ENCODE assay signal across 19 cellular contexts in genomic region chr15:80986487-80986886, GRCh38. TPM values are rescaled to one million over a fixed set of nuclear protein-coding genes. Genes with fewer than 3 reads are reported as not detected.
DNase-seq lines count a peak whose midpoint lies in the region; ATAC-seq and TF ChIP-seq lines count a peak whose summit lies in the region.
"Had no signal": no experiment of that assay in that cellular context is flagged by ENCODE, and none has a peak within 500 bp of the region (broad histone marks: within the 10 kb centered on the region; RNA-seq: fewer than 3 reads in every experiment).

No MANE protein-coding gene starts in this region.

- in situ Hi-C loops in GM13976 (cut with MboI; ENCODE audit: low sequenced_read_pairs, unreplicated experiment) = loop anchor here (25.0 kb wide), 1 partner anchor 276 kb away; no protein-coding TSS in a partner anchor

- WGBS in trophoblast cell (ENCODE audit: extremely low coverage, insufficient coverage, insufficient read length) = no CpG with 5 or more reads among the region's 1 CpG

- H4K8ac ChIP-seq in trophoblast cell (ENCODE audit: low read depth, low read length) = no peak overlapping the region

- H3K23ac ChIP-seq in trophoblast cell (ENCODE audit: low read length) = no peak overlapping the region

- H2BK5ac ChIP-seq in trophoblast cell (ENCODE audit: low read depth, low read length, poor library complexity) = peak overlapping the region; percentile 33

- peak overlapping the region; percentile 56 for H3K4me3 Mint-ChIP-seq in activated naive CD4-positive, alpha-beta T cell treated with anti-CD3 and anti-CD28 coated beads, Interleukin-2, amount 50 U/mL, for 24 hours
- H3K4me3 Mint-ChIP-seq in IgD-negative memory B cell (peak overlapping the region in 3 of 4 donors; percentile 39 to 83 (median 81)), nephron progenitor cell (no peak overlapping the region)
- H3K4me3 Mint-ChIP-seq in activated naive CD8-positive, alpha-beta T cell treated with anti-CD3 and anti-CD28 coated beads, Interleukin-2, amount 50 U/mL, for 24 hours = peak overlapping the region; percentile 100

- no peak for ATAC-seq in activated naive CD8-positive, alpha-beta T cell treated with anti-CD3 and anti-CD28 coated beads, Interleukin-2, amount 50 U/mL, for 24 hours
- ATAC-seq: heart right ventricle had no signal

- no peaks in the 10 kb centered on the region for H3K27me3 Mint-ChIP-seq in activated naive CD4-positive, alpha-beta T cell treated with anti-CD3 and anti-CD28 coated beads, Interleukin-2, amount 50 U/mL, for 24 hours
- H3K27me3 Mint-ChIP-seq in IgD-negative memory B cell (no peaks in the 10 kb centered on the region), nephron progenitor cell (ENCODE audit: low read depth, poor library complexity) (no peaks in the 10 kb centered on the region)
- H3K27me3 Mint-ChIP-seq in activated naive CD8-positive, alpha-beta T cell treated with anti-CD3 and anti-CD28 coated beads, Interleukin-2, amount 50 U/mL, for 24 hours = no peaks in the 10 kb centered on the region

- no peak overlapping the region for H3K27ac Mint-ChIP-seq in activated naive CD4-positive, alpha-beta T cell treated with anti-CD3 and anti-CD28 coated beads, Interleukin-2, amount 50 U/mL, for 24 hours
- H3K27ac Mint-ChIP-seq in IgD-negative memory B cell (peak overlapping the region in 1 of 3 donors; percentile 44), nephron progenitor cell (no peak overlapping the region)
- H3K27ac Mint-ChIP-seq in activated naive CD8-positive, alpha-beta T cell treated with anti-CD3 and anti-CD28 coated beads, Interleukin-2, amount 50 U/mL, for 24 hours = no peak overlapping the region

- peaks cover 11% of the 10 kb centered on the region for H3K36me3 Mint-ChIP-seq in activated naive CD4-positive, alpha-beta T cell treated with anti-CD3 and anti-CD28 coated beads, Interleukin-2, amount 50 U/mL, for 24 hours
- H3K36me3 Mint-ChIP-seq in IgD-negative memory B cell (peaks cover 8% of the 10 kb centered on the region), nephron progenitor cell (ENCODE audit: low read depth) (peaks cover 31% of the 10 kb centered on the region)
- H3K36me3 Mint-ChIP-seq in activated naive CD8-positive, alpha-beta T cell treated with anti-CD3 and anti-CD28 coated beads, Interleukin-2, amount 50 U/mL, for 24 hours (ENCODE audit: low read depth) = peaks cover 29% of the 10 kb centered on the region

- peaks cover 12% of the 10 kb centered on the region for H3K79me1 ChIP-seq in trophoblast cell (ENCODE audit: low read length)

- H3K14ac ChIP-seq in trophoblast cell (ENCODE audit: low read length) = no peak overlapping the region

- H3K36me3 ChIP-seq in trophoblast cell (ENCODE audit: control insufficient read depth in 1 of 2, insufficient read depth in 2 of 2, low read length in 2 of 2) = peaks cover 2 to 3% of the 10 kb centered on the region in 2 experiments

- H3K9me3 ChIP-seq in trophoblast cell (ENCODE audit: insufficient read depth, low read depth, low read length) = no peaks in the 10 kb centered on the region
- H3K9me3 ChIP-seq: Caco-2, heart right ventricle, right atrium auricular region, SJSA1 had no signal

- DNase-seq in activated naive CD4-positive, alpha-beta T cell treated with anti-CD3 and anti-CD28 coated beads, Interleukin-2, amount 50 U/mL, for 16 hours = no peak
- DNase-seq in activated naive CD8-positive, alpha-beta T cell treated with anti-CD3 and anti-CD28 coated beads, Interleukin-2, amount 50 U/mL, for 24 hours = no peak
- no peak for DNase-seq in trophoblast cell
- no peak for DNase-seq in GM13976 (ENCODE audit: low spot score)
- DNase-seq in NCI-H2171 treated with DMSO at 0.1 percent for 48 hours (lab: John Stamatoyannopoulos, UW) = no peak
- no peak for DNase-seq in nephron progenitor cell
- DNase-seq: activated CD4-positive, alpha-beta T cell treated with anti-CD3 and anti-CD28 coated beads, Interleukin-2, amount 50 U/mL, for 1 hour; amygdala; Caco-2; heart right ventricle; MM.1S; NCI-H187; NCI-H446 treated with DMSO at 0.1 percent for 48 hours; nucleus accumbens; T-helper 9 cell had no signal

- no peak overlapping the region for H4K91ac ChIP-seq in trophoblast cell (ENCODE audit: low read depth, low read length)

- no peak overlapping the region for H2BK12ac ChIP-seq in trophoblast cell (ENCODE audit: low read length)

- no peak overlapping the region for H2BK120ac ChIP-seq in trophoblast cell (ENCODE audit: insufficient read depth, low read length, poor library complexity)

- no peak overlapping the region for H3K4me3 ChIP-seq in trophoblast cell (ENCODE audit: low read depth, low read length)
- H3K4me3 ChIP-seq: heart right ventricle, right atrium auricular region, SJSA1 had no signal

- no peaks in the 10 kb centered on the region for H3K9me3 Mint-ChIP-seq in activated naive CD4-positive, alpha-beta T cell treated with anti-CD3 and anti-CD28 coated beads, Interleukin-2, amount 50 U/mL, for 24 hours
- no peaks in the 10 kb centered on the region for H3K9me3 Mint-ChIP-seq in IgD-negative memory B cell
- no peaks in the 10 kb centered on the region for H3K9me3 Mint-ChIP-seq in activated naive CD8-positive, alpha-beta T cell treated with anti-CD3 and anti-CD28 coated beads, Interleukin-2, amount 50 U/mL, for 24 hours
- no peaks in the 10 kb centered on the region for H3K9me3 Mint-ChIP-seq in nephron progenitor cell

- H3K4ac ChIP-seq in trophoblast cell (ENCODE audit: low read depth, low read length) = no peak overlapping the region

- H3K27ac ChIP-seq in trophoblast cell (ENCODE audit: low read depth, low read length) = peak overlapping the region; percentile 42
- H3K27ac ChIP-seq: right atrium auricular region, SJSA1 had no signal

- H3K18ac ChIP-seq in trophoblast cell (ENCODE audit: low read length) = no peak overlapping the region

- no peaks in the 10 kb centered on the region for H3K27me3 ChIP-seq in trophoblast cell (ENCODE audit: insufficient read depth, low read length)
- H3K27me3 ChIP-seq: heart right ventricle, right atrium auricular region, SJSA1 had no signal

- no peak overlapping the region for H2AK5ac ChIP-seq in trophoblast cell (ENCODE audit: low read length)

- H3K4me2 ChIP-seq in trophoblast cell (ENCODE audit: low read length) = peak overlapping the region; percentile 18

- no peak overlapping the region for H2AFZ ChIP-seq in trophoblast cell (ENCODE audit: insufficient read depth, low read length, poor library complexity)

- no peak overlapping the region for H4K12ac ChIP-seq in trophoblast cell (ENCODE audit: low read depth, low read length)

- H3K9ac ChIP-seq in trophoblast cell (ENCODE audit: low read length) = no peak overlapping the region

- peaks cover 9 to 19% of the 10 kb centered on the region in 2 experiments for H3K4me1 ChIP-seq in trophoblast cell (ENCODE audit: control insufficient read depth in 1 of 2, insufficient read depth in 2 of 2, low read length in 2 of 2)

- H3K4me1 Mint-ChIP-seq in activated naive CD4-positive, alpha-beta T cell treated with anti-CD3 and anti-CD28 coated beads, Interleukin-2, amount 50 U/mL, for 24 hours = peaks cover 68% of the 10 kb centered on the region
- peaks cover 48 to 57% (median 57%) of the 10 kb centered on the region in 3 donors for H3K4me1 Mint-ChIP-seq in IgD-negative memory B cell
- H3K4me1 Mint-ChIP-seq in activated naive CD8-positive, alpha-beta T cell treated with anti-CD3 and anti-CD28 coated beads, Interleukin-2, amount 50 U/mL, for 24 hours = peaks cover 72% of the 10 kb centered on the region
- H3K4me1 Mint-ChIP-seq in nephron progenitor cell = peaks cover 37% of the 10 kb centered on the region

- TF ChIP-seq CTCF in GM13976 (IDR thresholded peaks at IDR 0.05; ENCODE audit: borderline replicate concordance, control extremely low read depth, extremely low read depth, insufficient read depth, missing control alignments) (no peak), nephron progenitor cell (IDR thresholded peaks at IDR 0.05) (no peak)

- H3K79me2 ChIP-seq in trophoblast cell (ENCODE audit: control insufficient read depth, insufficient read depth, low read length, poor library complexity) = peaks cover 8% of the 10 kb centered on the region

RNA-seq across cellular contexts. Expression of gene MESD, which starts 3.1 kb away (rescaled TPM):
- 21.9 TPM for polyA plus RNA-seq in IgD-negative memory B cell
- 50.6 and 52.8 TPM in 2 replicates for polyA plus RNA-seq in trophoblast cell (2013)

RNA-seq across cellular contexts. Expression of gene TLNRD1, which starts 14.2 kb away (rescaled TPM):
- polyA plus RNA-seq in IgD-negative memory B cell = 4.6 TPM
- polyA plus RNA-seq in trophoblast cell (2013) = 14.0 and 14.4 TPM in 2 replicates
